Comparison of ENCODE assay signal across 8 cellular contexts in genomic region chr17:2594657-2595085, GRCh38. TPM values are rescaled to one million over a fixed set of nuclear protein-coding genes. Genes with fewer than 3 reads are reported as not detected.
DNase-seq lines count a peak whose midpoint lies in the region; ATAC-seq lines count a peak whose summit lies in the region.

No MANE protein-coding gene starts in this region.

- H3K9ac ChIP-seq in HUES48 (ENCODE audit: low read depth, low read length), result peak overlapping the region; percentile 54

- H3K27me3 Mint-ChIP-seq in activated naive CD8-positive, alpha-beta T cell treated with anti-CD3 and anti-CD28 coated beads, Interleukin-2, amount 50 U/mL, for 24 hours, result no peaks in the 10 kb centered on the region

- peaks cover 20% of the 10 kb centered on the region for H3K4me1 ChIP-seq in HUES48 (ENCODE audit: control insufficient read depth, insufficient read depth, low read length)

- peak overlapping the region; percentile 87 for H3K27ac Mint-ChIP-seq in activated naive CD8-positive, alpha-beta T cell treated with anti-CD3 and anti-CD28 coated beads, Interleukin-2, amount 50 U/mL, for 24 hours

- no peaks in the 10 kb centered on the region for H3K36me3 ChIP-seq in HUES48 (ENCODE audit: control insufficient read depth, insufficient read depth, low read length)

- peak overlapping the region; percentile 99 for H3K27ac ChIP-seq in HUES48 (ENCODE audit: low read depth, low read length)
- H3K27ac ChIP-seq in temporal lobe (ENCODE audit: low read depth, low read length), result peak overlapping the region; percentile 96

- ATAC-seq in activated naive CD8-positive, alpha-beta T cell treated with anti-CD3 and anti-CD28 coated beads, Interleukin-2, amount 50 U/mL, for 24 hours, result peak; percentile 15
- ATAC-seq in HG02759 (IDR thresholded peaks at IDR 0.05; ENCODE audit: unreplicated experiment), result no peak
- no peak for ATAC-seq in HG02973 (IDR thresholded peaks at IDR 0.05; ENCODE audit: unreplicated experiment)

- H3K36me3 Mint-ChIP-seq in activated naive CD8-positive, alpha-beta T cell treated with anti-CD3 and anti-CD28 coated beads, Interleukin-2, amount 50 U/mL, for 24 hours (ENCODE audit: low read depth), result peaks cover 13% of the 10 kb centered on the region

- no peaks in the 10 kb centered on the region for H3K27me3 ChIP-seq in HUES48 (ENCODE audit: control insufficient read depth, insufficient read depth, low read length)

- peak overlapping the region; percentile 90 for H3K4me3 Mint-ChIP-seq in activated naive CD8-positive, alpha-beta T cell treated with anti-CD3 and anti-CD28 coated beads, Interleukin-2, amount 50 U/mL, for 24 hours

- peak overlapping the region; percentile 83 for H3K4me3 ChIP-seq in HUES48 (ENCODE audit: low read depth, low read length)

- no peaks in the 10 kb centered on the region for H3K9me3 Mint-ChIP-seq in activated naive CD8-positive, alpha-beta T cell treated with anti-CD3 and anti-CD28 coated beads, Interleukin-2, amount 50 U/mL, for 24 hours

- H3K9me3 ChIP-seq in HUES48 (ENCODE audit: control insufficient read depth, insufficient read depth, low read length), result no peaks in the 10 kb centered on the region

- DNase-seq in AG08396 (ENCODE audit: low spot score), result peak; percentile 20
- DNase-seq in activated naive CD8-positive, alpha-beta T cell treated with anti-CD3 and anti-CD28 coated beads, Interleukin-2, amount 50 U/mL, for 24 hours, result peak; percentile 34
- DNase-seq in kidney glomerular epithelial cell (lab: John Stamatoyannopoulos, UW), result peak; percentile 17
- no peak for DNase-seq in SHP77 (lab: John Stamatoyannopoulos, UW)

- H3K4me1 Mint-ChIP-seq in activated naive CD8-positive, alpha-beta T cell treated with anti-CD3 and anti-CD28 coated beads, Interleukin-2, amount 50 U/mL, for 24 hours, result peaks cover 50% of the 10 kb centered on the region

RNA-seq across cellular contexts. Expression of gene PAFAH1B1, which starts 1.2 kb away (rescaled TPM):
- total RNA-seq in temporal lobe, result 363 TPM

Comparison
In these comparisons a context has a peak if more than half of its experiments do, and no peak if none do; other contexts are left out.
1. DNase-seq: peak in AG08396 (single experiment), activated naive CD8-positive, alpha-beta T cell treated with anti-CD3 and anti-CD28 coated beads, Interleukin-2, amount 50 U/mL, for 24 hours (single experiment) and kidney glomerular epithelial cell (single experiment); none in SHP77 (0 of 2).